ENCODE assay signal across 13 cellular contexts in genomic region chr2:238369516-238370481, GRCh38. TPM values are rescaled to one million over a fixed set of nuclear protein-coding genes. Genes with fewer than 3 reads are reported as not detected.
DNase-seq lines count a peak whose midpoint lies in the region; TF ChIP-seq lines count a peak whose summit lies in the region.
"Had no signal": no experiment of that assay in that cellular context is flagged by ENCODE, and none has a peak within 500 bp of the region (broad histone marks: within the 10 kb centered on the region; RNA-seq: fewer than 3 reads in every experiment).

No MANE protein-coding gene starts in this region.

- no peak overlapping the region for H3K4me3 ChIP-seq in HEK293 (ENCODE audit: low read depth, low read length)
- H3K4me3 ChIP-seq: esophagus muscularis mucosa had no signal

- peaks cover 30% of the 10 kb centered on the region for H3K36me3 Mint-ChIP-seq in nephron progenitor cell (ENCODE audit: low read depth)

- H3K36me3 ChIP-seq in HEK293 (ENCODE audit: control insufficient read depth in 2 of 2, insufficient read depth in 1 of 2, low read length in 2 of 2), result no peaks in the 10 kb centered on the region; a peak in 1 of 3 replicates
- H3K36me3 ChIP-seq: BE2C, esophagus muscularis mucosa had no signal

- no peaks in the 10 kb centered on the region for H3K27me3 Mint-ChIP-seq in nephron progenitor cell (ENCODE audit: low read depth, poor library complexity)
- H3K27me3 Mint-ChIP-seq: activated B cell treated with CpG ODN at 0.5 μM for 24 hours, progenitor cell of endocrine pancreas had no signal

- H3K4me1 Mint-ChIP-seq in nephron progenitor cell, result peaks cover 12% of the 10 kb centered on the region
- H3K4me1 Mint-ChIP-seq: activated B cell treated with CpG ODN at 0.5 μM for 24 hours had no signal

- no peaks in the 10 kb centered on the region for H3K9me3 ChIP-seq in HEK293 (ENCODE audit: control insufficient read depth, insufficient read depth, low read depth, low read length)
- H3K9me3 ChIP-seq: esophagus muscularis mucosa had no signal

- H3K4me3 Mint-ChIP-seq in nephron progenitor cell, result no peak overlapping the region
- H3K4me3 Mint-ChIP-seq: activated B cell treated with CpG ODN at 0.5 μM for 24 hours had no signal

- peak overlapping the region; percentile 11 for H3K27ac Mint-ChIP-seq in nephron progenitor cell
- H3K27ac Mint-ChIP-seq: activated B cell treated with CpG ODN at 0.5 μM for 24 hours, progenitor cell of endocrine pancreas had no signal

- DNase-seq in EH (ENCODE audit: low read depth) (peak; percentile 44), cerebellum (ENCODE audit: low spot score) (peak; percentile 43), nephron progenitor cell (no peak), NCI-H510A (lab: John Stamatoyannopoulos, UW) (no peak), DMS153 treated with DMSO at 0.1 percent for 48 hours (lab: John Stamatoyannopoulos, UW; ENCODE audit: unreplicated experiment) (no peak), hippocampal formation (lab: John Stamatoyannopoulos, UW) (no peak), activated gamma-delta T cell treated with Interleukin-2 at 50 U/mL for 16 hours (no peak)
- DNase-seq: activated B cell treated with CpG ODN at 0.5 μM for 24 hours, activated gamma-delta T cell had no signal

- CTCF ChIA-PET in HEK293 (lab: Yijun Ruan, JAX), result interaction anchor here (0.6 to 5.8 kb wide), 15 partner anchors 13 to 415 kb away, joined by 3 to 34 read pairs (median 4); no protein-coding TSS in a partner anchor

- POLR2A ChIA-PET in HEK293 (lab: Yijun Ruan, JAX), result interaction anchor here (0.6 kb wide), 1 partner anchor 90 kb away, joined by 5 read pairs; no protein-coding TSS in a partner anchor

- H3K27ac ChIP-seq in HEK293 (ENCODE audit: extremely low read depth, low read depth, low read length), result no peak overlapping the region
- H3K27ac ChIP-seq: esophagus muscularis mucosa had no signal

- no peak for TF ChIP-seq CTCF in HEK293 (tag by site-specific recombination; IDR thresholded peaks at IDR 0.05)
- TF ChIP-seq CTCF in nephron progenitor cell (IDR thresholded peaks at IDR 0.05), result no peak

- H3K9me3 Mint-ChIP-seq in nephron progenitor cell, result peaks cover 25% of the 10 kb centered on the region

- H3K4me1 ChIP-seq in HEK293 (ENCODE audit: control insufficient read depth, insufficient read depth, low read length), result no peaks in the 10 kb centered on the region
- H3K4me1 ChIP-seq: BE2C had no signal

TF ChIP-seq in HEK293, 187 proteins besides CTCF, POLR2A, EP300 and RAD21:
- TF ChIP-seq ZSCAN4 (tag by site-specific recombination; IDR thresholded peaks at IDR 0.05), result peak; percentile 57; the same call in 1 of the 2 replicates
- TF ChIP-seq ZNF426 (tag by site-specific recombination; IDR thresholded peaks at IDR 0.05), result no peak

RNA-seq across cellular contexts. Expression of gene TRAF3IP1, which starts 49.5 kb away (rescaled TPM):
- 12.2 TPM for total RNA-seq in cerebellum

RNA-seq across cellular contexts. Expression of gene ASB1, which starts 56.9 kb away (rescaled TPM):
- 15.9 TPM for total RNA-seq in cerebellum

Comparison
In these comparisons a context has a peak if more than half of its experiments do, and no peak if none do; other contexts are left out.
1. DNase-seq: peak in EH (single experiment) and cerebellum (single experiment); none in nephron progenitor cell (single experiment), NCI-H510A (single experiment), DMS153 treated with DMSO at 0.1 percent for 48 hours (single experiment), hippocampal formation (0 of 2) and activated gamma-delta T cell treated with Interleukin-2 at 50 U/mL for 16 hours (single experiment).